ENCODE assay signal across 8 cellular contexts in genomic region chr6:31805939-31806469, GRCh38. TPM values are rescaled to one million over a fixed set of nuclear protein-coding genes. Genes with fewer than 3 reads are reported as not detected.
DNase-seq lines count a peak whose midpoint lies in the region; ATAC-seq, FAIRE-seq and TF ChIP-seq lines count a peak whose summit lies in the region.

No MANE protein-coding gene starts in this region.

- no peak overlapping the region for H4K91ac ChIP-seq in neuronal stem cell (ENCODE audit: low read depth, low read length, poor library complexity)

- H3K9me1 ChIP-seq in endothelial cell of umbilical vein (replicated peaks; ENCODE audit: control insufficient read depth, extremely low read depth, insufficient read depth, low read length) = no peaks in the 10 kb centered on the region

- no peak overlapping the region for H3K23ac ChIP-seq in neuronal stem cell (ENCODE audit: low read depth, low read length, poor library complexity)

- H3K4ac ChIP-seq in neuronal stem cell (ENCODE audit: low read length) = no peak overlapping the region

- no peaks in the 10 kb centered on the region for H3K9me3 ChIP-seq in OCI-LY3 (ENCODE audit: insufficient read depth, low read length)
- no peaks in the 10 kb centered on the region for H3K9me3 ChIP-seq in endothelial cell of umbilical vein (replicated peaks; ENCODE audit: control insufficient read depth, insufficient read depth, low read length)
- no peaks in the 10 kb centered on the region for H3K9me3 ChIP-seq in neuronal stem cell (replicated peaks in 1 of 2; ENCODE audit: control insufficient read depth in 2 of 2, insufficient read depth in 1 of 2, low read depth in 1 of 2, low read length in 2 of 2)

- DNase-seq in endothelial cell of umbilical vein (ENCODE audit: low read depth, low spot score) (no peak), neuronal stem cell (ENCODE audit: low spot score) (no peak), HTR-8/SVneo (ENCODE audit: insufficient read length, low spot score) (no peak), DMS53 (lab: John Stamatoyannopoulos, UW) (no peak), posterior vena cava (ENCODE audit: low spot score) (no peak)

- H2BK12ac ChIP-seq in neuronal stem cell (ENCODE audit: low read length) = no peak overlapping the region

- H3K4me2 ChIP-seq in OCI-LY3 (ENCODE audit: low read length) (peak overlapping the region; percentile 88), endothelial cell of umbilical vein (ENCODE audit: insufficient read depth, low read length) (peak overlapping the region; percentile 96), neuronal stem cell (ENCODE audit: insufficient read depth, low read length, poor library complexity, severe bottlenecking) (peak overlapping the region; percentile 74)

- no CpG with 5 or more reads among the region's 7 CpGs for WGBS in neuronal stem cell (ENCODE audit: extremely low coverage in 2 of 2, insufficient read length in 2 of 2, insufficient replicate concordance in 1 of 2), 2 donors

- FAIRE-seq in endothelial cell of umbilical vein (lab: Jason Lieb, UNC) = peak; percentile 50
- FAIRE-seq in HTR-8/SVneo (lab: Jason Lieb, UNC) = no peak

- H4K8ac ChIP-seq in neuronal stem cell (ENCODE audit: low read depth, low read length) = no peak overlapping the region

- H3K4me3 ChIP-seq in OCI-LY3 (ENCODE audit: low read length) = peak overlapping the region; percentile 99
- H3K4me3 ChIP-seq in endothelial cell of umbilical vein (replicated peaks in 1 of 3; ENCODE audit: insufficient read depth in 1 of 3, low read depth in 1 of 3, low read length in 3 of 3) = peak overlapping the region; percentile 77 to 88 (median 87)
- peak overlapping the region; percentile 76 to 100 for H3K4me3 ChIP-seq in neuronal stem cell (ENCODE audit: low read length in 2 of 2)

- peak overlapping the region; percentile 96 for H3K9ac ChIP-seq in OCI-LY3 (ENCODE audit: low read length)
- H3K9ac ChIP-seq in endothelial cell of umbilical vein (replicated peaks; ENCODE audit: extremely low read depth, insufficient read depth, low read length) = peak overlapping the region; percentile 87
- peak overlapping the region; percentile 71 for H3K9ac ChIP-seq in neuronal stem cell (ENCODE audit: low read depth, low read length, poor library complexity)

- H2BK15ac ChIP-seq in neuronal stem cell (ENCODE audit: low read length) = no peak overlapping the region

- H2BK5ac ChIP-seq in neuronal stem cell (ENCODE audit: low read length) = no peak overlapping the region

- H4K20me1 ChIP-seq in OCI-LY3 (ENCODE audit: insufficient read depth, low read length) = no peaks in the 10 kb centered on the region
- no peaks in the 10 kb centered on the region for H4K20me1 ChIP-seq in endothelial cell of umbilical vein (replicated peaks; ENCODE audit: control insufficient read depth, extremely low read depth, insufficient read depth, low read length)

- CTCF ChIA-PET in endothelial cell of umbilical vein (lab: Charles Lee) = interaction anchor here (1.0 to 3.1 kb wide), 13 partner anchors 9 to 115 kb away, joined by 3 to 28 read pairs (median 9); partner anchors contain the start of genes DDAH2, HSPA1A, HSPA1B and HSPA1L

- H2AK5ac ChIP-seq in neuronal stem cell (ENCODE audit: low read depth, low read length) = no peak overlapping the region

- no peak overlapping the region for H2BK120ac ChIP-seq in neuronal stem cell (ENCODE audit: low read depth, low read length)

- intact Hi-C loops in endothelial cell of umbilical vein (cut with micrococcal nuclease) (loop anchor here (1.0 kb wide), 1 partner anchor 10 kb away; no protein-coding TSS in a partner anchor), posterior vena cava (cut with DNase I) (no loop called here)

- H3K4me1 ChIP-seq in OCI-LY3 (ENCODE audit: low read length) = peaks cover 4% of the 10 kb centered on the region; the same call in 1 of the 2 replicates
- peaks cover 11% of the 10 kb centered on the region for H3K4me1 ChIP-seq in endothelial cell of umbilical vein (ENCODE audit: control insufficient read depth, extremely low read depth, insufficient read depth, low read length)
- peaks cover 2% of the 10 kb centered on the region in 2 donors for H3K4me1 ChIP-seq in neuronal stem cell (ENCODE audit: control insufficient read depth in 2 of 2, insufficient read depth in 1 of 2, low read depth in 1 of 2, low read length in 2 of 2)

- H3K18ac ChIP-seq in neuronal stem cell (ENCODE audit: low read length) = peak overlapping the region; percentile 12

- ATAC-seq in GM21717 (IDR thresholded peaks at IDR 0.05; ENCODE audit: unreplicated experiment) = peak; percentile 14
- no peak for ATAC-seq in GM19324 (IDR thresholded peaks at IDR 0.05; ENCODE audit: low FRiP score, unreplicated experiment)

- no peak for TF ChIP-seq POLR2A in endothelial cell of umbilical vein (IDR thresholded peaks at IDR 0.05; ENCODE audit: low read depth, low read length)

- peaks cover 14% of the 10 kb centered on the region for H3K79me2 ChIP-seq in OCI-LY3 (ENCODE audit: low read length)
- peaks cover 24% of the 10 kb centered on the region for H3K79me2 ChIP-seq in endothelial cell of umbilical vein (ENCODE audit: control insufficient read depth, insufficient read depth, low read length)

- no peak overlapping the region for H3K14ac ChIP-seq in neuronal stem cell (ENCODE audit: low read length)

- H3K79me1 ChIP-seq in neuronal stem cell (ENCODE audit: low read depth, low read length) = peaks cover 2% of the 10 kb centered on the region

- H2AFZ ChIP-seq in OCI-LY3 (ENCODE audit: low read depth, low read length) (peak overlapping the region; percentile 84), endothelial cell of umbilical vein (ENCODE audit: low read depth, low read length) (peak overlapping the region; percentile 70), neuronal stem cell (ENCODE audit: low read length) (peak overlapping the region; percentile 98)

- H3K36me3 ChIP-seq in OCI-LY3 (replicated peaks; ENCODE audit: low read depth, low read length) (no peaks in the 10 kb centered on the region), endothelial cell of umbilical vein (ENCODE audit: control insufficient read depth in 2 of 2, extremely low read depth in 1 of 2, insufficient read depth in 2 of 2, low read length in 2 of 2) (peaks cover 3% of the 10 kb centered on the region in 2 experiments), neuronal stem cell (replicated peaks in 1 of 2; ENCODE audit: control insufficient read depth in 2 of 2, insufficient read depth in 2 of 2, low read length in 2 of 2) (peaks cover 3 to 39% of the 10 kb centered on the region in 2 donors)

- no TSS peak for BruUV-seq in endothelial cell of umbilical vein (replicated peaks; lab: Mats Ljungman, UMichigan)

- POLR2A ChIA-PET in endothelial cell of umbilical vein (lab: Charles Lee) = interaction anchor here (0.6 to 2.4 kb wide), 8 partner anchors 9 to 36 kb away, joined by 3 to 32 read pairs (median 6); partner anchors contain the start of genes HSPA1A, HSPA1B, HSPA1L and VARS1

- dilution Hi-C loops in endothelial cell of umbilical vein (cut with MboI; ENCODE audit: extremely low pct_ligation_motif_present, low sequenced_read_pairs) = no loop called here

- H3K27ac ChIP-seq in OCI-LY3 (ENCODE audit: low read length) (peak overlapping the region; percentile 74), endothelial cell of umbilical vein (ENCODE audit: insufficient read depth, low read depth, low read length) (peak overlapping the region; percentile 42), neuronal stem cell (replicated peaks; ENCODE audit: low read length) (peak overlapping the region; percentile 96)

- no peak for TF ChIP-seq CTCF in OCI-LY3 (IDR thresholded peaks at IDR 0.05; ENCODE audit: low read depth, low read length)
- TF ChIP-seq CTCF in endothelial cell of umbilical vein (IDR thresholded peaks at IDR 0.05; ENCODE audit: extremely low read depth in 1 of 2, insufficient read depth in 1 of 2, low read depth in 1 of 2, low read length in 2 of 2) = no peak

- no peaks in the 10 kb centered on the region for H3K27me3 ChIP-seq in OCI-LY3 (ENCODE audit: low read depth, low read length)
- H3K27me3 ChIP-seq in endothelial cell of umbilical vein (ENCODE audit: control insufficient read depth in 2 of 2, insufficient read depth in 2 of 2, low read length in 2 of 2) = no peaks in the 10 kb centered on the region
- no peaks in the 10 kb centered on the region for H3K27me3 ChIP-seq in neuronal stem cell (ENCODE audit: control insufficient read depth in 3 of 3, insufficient read depth in 3 of 3, low read depth in 1 of 3, low read length in 3 of 3)

RNA-seq across cellular contexts. Expression of gene LSM2, which starts 0.8 kb away (rescaled TPM):
- 78.1 and 78.6 TPM in 2 replicates for total RNA-seq in endothelial cell of umbilical vein
- polyA plus RNA-seq in endothelial cell of umbilical vein = 86.0 and 95.5 TPM in 2 replicates
- 92.9 and 111 TPM in 2 replicates for polyA plus RNA-seq in endothelial cell of umbilical vein (2011; cell fraction: cytosol; rRNA removed)
- 26.0 and 27.1 TPM in 2 replicates for polyA plus RNA-seq in endothelial cell of umbilical vein (2011; cell fraction: nucleus; rRNA removed)
- polyA plus RNA-seq in endothelial cell of umbilical vein (2012) = 71.2 and 88.1 TPM in 2 replicates
- polyA minus RNA-seq in endothelial cell of umbilical vein = 51.1 and 55.1 TPM in 2 replicates
- polyA minus RNA-seq in endothelial cell of umbilical vein (2011; cell fraction: cytosol; rRNA and poly(A)+ RNA removed) = 42.9 TPM
- polyA minus RNA-seq in endothelial cell of umbilical vein (2011; cell fraction: nucleus; rRNA and poly(A)+ RNA removed) = 6.0 and 7.9 TPM in 2 replicates
- polyA plus RNA-seq in neuronal stem cell (2013, experiment 1 of 2) = 235 TPM
- polyA plus RNA-seq in neuronal stem cell (2013, experiment 2 of 2) = 233 TPM
- total RNA-seq in posterior vena cava = 10 to 100 TPM; 38.7 to 39.7 TPM

RNA-seq across cellular contexts. Expression of gene HSPA1L, which starts 9.1 kb away (rescaled TPM):
- total RNA-seq in endothelial cell of umbilical vein = 0.74 and 0.77 TPM in 2 replicates
- polyA plus RNA-seq in endothelial cell of umbilical vein = 0.32 and 0.35 TPM in 2 replicates
- polyA plus RNA-seq in endothelial cell of umbilical vein (2011; cell fraction: cytosol; rRNA removed) = 0.31 TPM in 2 replicates
- polyA plus RNA-seq in endothelial cell of umbilical vein (2011; cell fraction: nucleus; rRNA removed) = 0.34 and 0.38 TPM in 2 replicates
- polyA plus RNA-seq in endothelial cell of umbilical vein (2012) = 0.27 and 0.38 TPM in 2 replicates
- 0.79 and 1.7 TPM in 2 replicates for polyA minus RNA-seq in endothelial cell of umbilical vein
- polyA minus RNA-seq in endothelial cell of umbilical vein (2011; cell fraction: cytosol; rRNA and poly(A)+ RNA removed) = 0.72 TPM
- polyA minus RNA-seq in endothelial cell of umbilical vein (2011; cell fraction: nucleus; rRNA and poly(A)+ RNA removed) = not detected in 2 replicates
- polyA plus RNA-seq in neuronal stem cell (2013, experiment 1 of 2) = 1.2 TPM
- polyA plus RNA-seq in neuronal stem cell (2013, experiment 2 of 2) = 1.1 TPM
- 1 to 10 TPM; 1.4 to 1.7 TPM for total RNA-seq in posterior vena cava

RNA-seq across cellular contexts. Expression of gene HSPA1A, which starts 9.3 kb away (rescaled TPM):
- total RNA-seq in endothelial cell of umbilical vein = 55.6 and 58.3 TPM in 2 replicates
- 56.0 and 57.2 TPM in 2 replicates for polyA plus RNA-seq in endothelial cell of umbilical vein
- polyA plus RNA-seq in endothelial cell of umbilical vein (2011; cell fraction: cytosol; rRNA removed) = 36.9 and 38.7 TPM in 2 replicates
- 35.7 and 40.1 TPM in 2 replicates for polyA plus RNA-seq in endothelial cell of umbilical vein (2011; cell fraction: nucleus; rRNA removed)
- polyA plus RNA-seq in endothelial cell of umbilical vein (2012) = 36.6 and 43.0 TPM in 2 replicates
- polyA minus RNA-seq in endothelial cell of umbilical vein = 28.8 and 30.6 TPM in 2 replicates
- polyA minus RNA-seq in endothelial cell of umbilical vein (2011; cell fraction: cytosol; rRNA and poly(A)+ RNA removed) = 183 TPM
- 13.9 and 24.8 TPM in 2 replicates for polyA minus RNA-seq in endothelial cell of umbilical vein (2011; cell fraction: nucleus; rRNA and poly(A)+ RNA removed)
- 70.8 TPM for polyA plus RNA-seq in neuronal stem cell (2013, experiment 1 of 2)
- 71.3 TPM for polyA plus RNA-seq in neuronal stem cell (2013, experiment 2 of 2)
- 100 to 1,000 TPM; 157 to 187 TPM for total RNA-seq in posterior vena cava

RNA-seq across cellular contexts. Expression of gene VARS1, which starts 10.5 kb away (rescaled TPM):
- total RNA-seq in endothelial cell of umbilical vein (121 and 125 TPM in 2 replicates), posterior vena cava (10 to 100 TPM; 49.0 to 60.8 TPM)
- 36.5 and 37.4 TPM in 2 replicates for polyA plus RNA-seq in endothelial cell of umbilical vein
- 30.4 and 32.4 TPM in 2 replicates for polyA plus RNA-seq in endothelial cell of umbilical vein (2011; cell fraction: cytosol; rRNA removed)
- polyA plus RNA-seq in endothelial cell of umbilical vein (2011; cell fraction: nucleus; rRNA removed) = 85.3 and 94.4 TPM in 2 replicates
- polyA plus RNA-seq in endothelial cell of umbilical vein (2012) = 82.2 and 88.2 TPM in 2 replicates
- polyA minus RNA-seq in endothelial cell of umbilical vein = 86.2 and 91.8 TPM in 2 replicates
- 60.1 TPM for polyA minus RNA-seq in endothelial cell of umbilical vein (2011; cell fraction: cytosol; rRNA and poly(A)+ RNA removed)
- 38.8 and 39.1 TPM in 2 replicates for polyA minus RNA-seq in endothelial cell of umbilical vein (2011; cell fraction: nucleus; rRNA and poly(A)+ RNA removed)
- 31.2 TPM for polyA plus RNA-seq in neuronal stem cell (2013, experiment 1 of 2)
- 31.5 TPM for polyA plus RNA-seq in neuronal stem cell (2013, experiment 2 of 2)

RNA-seq across cellular contexts. Expression of gene HSPA1B, which starts 21.5 kb away (rescaled TPM):
- total RNA-seq in endothelial cell of umbilical vein (49.3 and 54.0 TPM in 2 replicates), posterior vena cava (100 to 1,000 TPM in 1 of 2 donors, 10 to 100 TPM in 1; 89.8 to 106 TPM)
- polyA plus RNA-seq in endothelial cell of umbilical vein = 27.1 and 31.7 TPM in 2 replicates
- polyA plus RNA-seq in endothelial cell of umbilical vein (2011; cell fraction: cytosol; rRNA removed) = 13.4 and 15.4 TPM in 2 replicates
- polyA plus RNA-seq in endothelial cell of umbilical vein (2011; cell fraction: nucleus; rRNA removed) = 23.8 and 26.3 TPM in 2 replicates
- polyA plus RNA-seq in endothelial cell of umbilical vein (2012) = 27.0 and 39.2 TPM in 2 replicates
- 30.0 and 46.3 TPM in 2 replicates for polyA minus RNA-seq in endothelial cell of umbilical vein
- 261 TPM for polyA minus RNA-seq in endothelial cell of umbilical vein (2011; cell fraction: cytosol; rRNA and poly(A)+ RNA removed)
- polyA minus RNA-seq in endothelial cell of umbilical vein (2011; cell fraction: nucleus; rRNA and poly(A)+ RNA removed) = 11.5 and 22.2 TPM in 2 replicates
- polyA plus RNA-seq in neuronal stem cell (2013, experiment 1 of 2) = 25.9 TPM
- 25.2 TPM for polyA plus RNA-seq in neuronal stem cell (2013, experiment 2 of 2)

Comparison
In these comparisons a context has a peak if more than half of its experiments do, and no peak if none do; other contexts are left out.
1. H3K27ac ChIP-seq: peak in every context shown above with its lines; median percentile 96 in neuronal stem cell; 74 in OCI-LY3; 42 in endothelial cell of umbilical vein.